In genomic region chr4:143555676-143556075, GRCh38 we compare ENCODE assay signal across 13 cellular contexts.
"Had no signal": no experiment of that assay in that cellular context is flagged by ENCODE, and none has a peak within 500 bp of the region (broad histone marks: within the 10 kb centered on the region; RNA-seq: fewer than 3 reads in every experiment).

No MANE protein-coding gene starts in this region.

- H3K4me3 ChIP-seq: upper lobe of left lung had no signal

- FAIRE-seq: small intestine had no signal

- H3K9me3 ChIP-seq: upper lobe of left lung had no signal

- H3K27ac ChIP-seq: upper lobe of left lung had no signal

- ATAC-seq: right cardiac atrium had no signal

- H3K27me3 ChIP-seq: upper lobe of left lung had no signal

- DNase-seq: activated CD4-positive, alpha-beta T cell treated with anti-CD3 and anti-CD28 coated beads, Interleukin-2, amount 10 ng/mL, durations not matched to agents 24 days and 14 days; activated CD4-positive, CD25-positive, alpha-beta regulatory T cell; activated CD8-positive, alpha-beta memory T cell treated with anti-CD3 and anti-CD28 coated beads, Interleukin-2, amount 50 U/mL, for 48 hours; central memory CD4-positive, alpha-beta T cell; cortex of kidney; effector CD4-positive, alpha-beta T cell; hippocampal formation; nucleus accumbens; posterior cingulate gyrus; right cardiac atrium; small intestine; SW 1271 had no signal
